16 cellular contexts compared by ENCODE assay signal in the genomic region with DNA sequence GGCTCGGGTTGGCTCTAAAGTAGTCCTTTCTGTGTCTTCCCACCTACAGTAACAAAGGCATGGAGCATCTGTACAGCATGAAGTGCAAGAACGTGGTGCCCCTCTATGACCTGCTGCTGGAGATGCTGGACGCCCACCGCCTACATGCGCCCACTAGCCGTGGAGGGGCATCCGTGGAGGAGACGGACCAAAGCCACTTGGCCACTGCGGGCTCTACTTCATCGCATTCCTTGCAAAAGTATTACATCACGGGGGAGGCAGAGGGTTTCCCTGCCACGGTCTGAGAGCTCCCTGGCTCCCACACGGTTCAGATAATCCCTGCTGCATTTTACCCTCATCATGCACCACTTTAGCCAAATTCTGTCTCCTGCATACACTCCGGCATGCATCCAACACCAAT.
"Had no signal": no experiment of that assay in that cellular context is flagged by ENCODE, and none has a peak within 500 bp of the region (broad histone marks: within the 10 kb centered on the region; RNA-seq: fewer than 3 reads in every experiment).

No MANE protein-coding gene starts in this region.

- H3K27me3 ChIP-seq: neutrophil, spleen, testis, tibial nerve, upper lobe of right lung had no signal

- H3K36me3 ChIP-seq: neutrophil, spleen, tibial nerve, upper lobe of right lung had no signal

- H3K27ac ChIP-seq: neutrophil, spleen, testis, tibial nerve, upper lobe of right lung had no signal

- H3K4me1 ChIP-seq: testis had no signal

- H3K4me3 ChIP-seq: spleen, testis, tibial nerve, upper lobe of right lung had no signal

- DNase-seq: cortex of kidney; effector memory CD4-positive, alpha-beta T cell; immature natural killer cell; left cardiac atrium; mesendoderm; naive thymus-derived CD4-positive, alpha-beta T cell; nephron progenitor cell; spleen; stimulated activated CD4-positive, alpha-beta T cell treated with anti-CD3 and anti-CD28 coated beads, Interleukin-15, amount 100 ng/mL, for 24 hours; stimulated activated CD4-positive, alpha-beta T cell treated with anti-CD3 and anti-CD28 coated beads, Interleukin-1b, Interleukin-23, amount 100 ng/mL, for 48 hours; stimulated activated CD4-positive, alpha-beta T cell treated with anti-CD3 and anti-CD28 coated beads, Interleukin-4, amount 100 ng/mL, for 24 hours; stimulated activated naive CD8-positive, alpha-beta T cell treated with anti-CD3 and anti-CD28 coated beads, Interleukin-15, amount 100 ng/mL, for 72 hours; testis; upper lobe of right lung had no signal

- H3K9me3 ChIP-seq: neutrophil, spleen, testis, tibial nerve, upper lobe of right lung had no signal
